1 cellular context compared by ENCODE assay signal in genomic region chr10:133393401-133394063, GRCh38.
TF ChIP-seq lines count a peak whose summit lies in the region.

No MANE protein-coding gene starts in this region.

TF ChIP-seq in K562, 482 proteins besides CTCF, POLR2A, EP300 and RAD21:
- TF ChIP-seq GMEB1 (CRISPR knock-in tag; IDR thresholded peaks at IDR 0.05) (no peak), NR2C2 (CRISPR knock-in tag; IDR thresholded peaks at IDR 0.05) (no peak), NR2C2 (tag; IDR thresholded peaks at IDR 0.05) (0 out of 2 replicates have a peak, but pooled peaks have one; percentile 85), ZNF395 (CRISPR knock-in tag; IDR thresholded peaks at IDR 0.05) (no peak), TAF1 (IDR thresholded peaks at IDR 0.05; ENCODE audit: control insufficient read depth, extremely low read depth, insufficient read depth, low read length, severe bottlenecking) (no peak), FOSL1 (tag; conservative IDR thresholded peaks at IDR 0.05) (0 out of 2 replicates have a peak, but pooled peaks have one; percentile 4), ZBTB11 (CRISPR knock-in tag; IDR thresholded peaks at IDR 0.05) (0 out of 6 replicates have a peak, but pooled peaks of 1 of the 3 experiments have one; percentile 13), ZBTB5 (IDR thresholded peaks at IDR 0.05) (no peak), NR4A1 (CRISPR knock-in tag; IDR thresholded peaks at IDR 0.05) (no peak), NR4A1 (tag; IDR thresholded peaks at IDR 0.05) (no peak)
- TF ChIP-seq, protein P1, sequence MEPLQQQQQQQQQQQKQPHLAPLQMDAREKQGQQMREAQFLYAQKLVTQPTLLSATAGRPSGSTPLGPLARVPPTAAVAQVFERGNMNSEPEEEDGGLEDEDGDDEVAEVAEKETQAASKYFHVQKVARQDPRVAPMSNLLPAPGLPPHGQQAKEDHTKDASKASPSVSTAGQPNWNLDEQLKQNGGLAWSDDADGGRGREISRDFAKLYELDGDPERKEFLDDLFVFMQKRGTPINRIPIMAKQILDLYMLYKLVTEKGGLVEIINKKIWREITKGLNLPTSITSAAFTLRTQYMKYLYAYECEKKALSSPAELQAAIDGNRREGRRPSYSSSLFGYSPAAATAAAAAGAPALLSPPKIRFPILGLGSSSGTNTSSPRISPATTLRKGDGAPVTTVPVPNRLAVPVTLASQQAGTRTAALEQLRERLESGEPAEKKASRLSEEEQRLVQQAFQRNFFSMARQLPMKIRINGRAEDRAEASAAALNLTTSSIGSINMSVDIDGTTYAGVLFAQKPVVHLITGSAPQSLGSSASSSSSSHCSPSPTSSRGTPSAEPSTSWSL (CRISPR knock-in tag; IDR thresholded peaks at IDR 0.05; ENCODE audit: borderline replicate concordance): no peak
- TF ChIP-seq, protein P2, sequence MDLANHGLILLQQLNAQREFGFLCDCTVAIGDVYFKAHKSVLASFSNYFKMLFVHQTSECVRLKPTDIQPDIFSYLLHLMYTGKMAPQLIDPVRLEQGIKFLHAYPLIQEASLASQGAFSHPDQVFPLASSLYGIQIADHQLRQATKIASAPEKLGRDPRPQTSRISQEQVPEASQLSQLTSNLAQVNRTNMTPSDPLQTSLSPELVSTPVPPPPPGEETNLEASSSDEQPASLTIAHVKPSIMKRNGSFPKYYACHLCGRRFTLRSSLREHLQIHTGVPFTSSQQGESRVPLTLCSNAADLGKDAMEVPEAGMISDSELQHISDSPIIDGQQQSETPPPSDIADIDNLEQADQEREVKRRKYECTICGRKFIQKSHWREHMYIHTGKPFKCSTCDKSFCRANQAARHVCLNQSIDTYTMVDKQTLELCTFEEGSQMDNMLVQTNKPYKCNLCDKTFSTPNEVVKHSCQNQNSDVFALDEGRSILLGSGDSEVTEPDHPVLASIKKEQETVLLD (IDR thresholded peaks at IDR 0.05): 0 out of 2 replicates have a peak, but pooled peaks have one; percentile 54
